In genomic region chr2:11527001-11527400, GRCh38 we compare ENCODE assay signal across 23 cellular contexts.
"Had no signal": no experiment of that assay in that cellular context is flagged by ENCODE, and none has a peak within 500 bp of the region (broad histone marks: within the 10 kb centered on the region; RNA-seq: fewer than 3 reads in every experiment).

No MANE protein-coding gene starts in this region.

- H3K27ac Mint-ChIP-seq: activated B cell treated with CpG ODN at 0.5 μM for 24 hours; activated CD4-positive, alpha-beta memory T cell treated with anti-CD3 and anti-CD28 coated beads, Interleukin-2, amount 10 ng/mL, durations not matched to agents 7 days and 5 days; activated CD8-positive, alpha-beta memory T cell treated with anti-CD3 and anti-CD28 coated beads, Interleukin-2, amount 10 ng/mL, durations not matched to agents 7 days and 5 days; activated naive CD8-positive, alpha-beta T cell treated with anti-CD3 and anti-CD28 coated beads for 36 hours; activated T-helper 17 cell treated with anti-CD3 and anti-CD28 coated beads, Interleukin-2, amount 50 U/mL, for 72 hours; brain; immature natural killer cell; naive thymus-derived CD8-positive, alpha-beta T cell; stimulated activated naive CD8-positive, alpha-beta T cell treated with anti-CD3 and anti-CD28 coated beads, Interleukin-15, Interleukin-2, amounts not matched to agents 100 ng/mL and 50 ng/mL, for 24 hours had no signal

- ATAC-seq: activated CD8-positive, alpha-beta memory T cell treated with anti-CD3 and anti-CD28 coated beads, Interleukin-2, amount 10 ng/mL, durations not matched to agents 7 days and 5 days; activated T-helper 17 cell treated with anti-CD3 and anti-CD28 coated beads, Interleukin-2, amount 50 U/mL, for 72 hours; effector memory CD8-positive, alpha-beta T cell; heart right ventricle; naive thymus-derived CD8-positive, alpha-beta T cell; psoas muscle; right cardiac atrium had no signal

- H3K9me3 Mint-ChIP-seq: activated T-helper 17 cell treated with anti-CD3 and anti-CD28 coated beads, Interleukin-2, amount 50 U/mL, for 72 hours; effector memory CD8-positive, alpha-beta T cell; stimulated activated naive CD8-positive, alpha-beta T cell treated with anti-CD3 and anti-CD28 coated beads, Interleukin-15, Interleukin-2, amounts not matched to agents 100 ng/mL and 50 ng/mL, for 24 hours had no signal

- H3K4me1 Mint-ChIP-seq: activated B cell treated with CpG ODN at 0.5 μM for 24 hours; activated CD4-positive, alpha-beta memory T cell treated with anti-CD3 and anti-CD28 coated beads, Interleukin-2, amount 10 ng/mL, durations not matched to agents 7 days and 5 days; activated naive CD8-positive, alpha-beta T cell treated with anti-CD3 and anti-CD28 coated beads for 36 hours; activated T-helper 17 cell treated with anti-CD3 and anti-CD28 coated beads, Interleukin-2, amount 50 U/mL, for 72 hours; immature natural killer cell; naive thymus-derived CD8-positive, alpha-beta T cell had no signal

- DNase-seq: activated B cell treated with CpG ODN at 0.5 μM for 24 hours; activated CD4-positive, alpha-beta memory T cell treated with anti-CD3 and anti-CD28 coated beads, Interleukin-2, amount 10 ng/mL, durations not matched to agents 7 days and 5 days; activated CD4-positive, alpha-beta T cell treated with anti-CD3 and anti-CD28 coated beads for 4 hours; activated CD8-positive, alpha-beta memory T cell treated with anti-CD3 and anti-CD28 coated beads, Interleukin-2, amount 10 ng/mL, durations not matched to agents 7 days and 5 days; activated naive CD4-positive, alpha-beta T cell; activated naive CD8-positive, alpha-beta T cell treated with anti-CD3 and anti-CD28 coated beads for 36 hours; amygdala; effector memory CD8-positive, alpha-beta T cell; esophagus squamous epithelium; heart right ventricle; immature natural killer cell; kidney glomerular epithelial cell; left ventricle myocardium inferior; mesenchymal stem cell; naive thymus-derived CD8-positive, alpha-beta T cell; psoas muscle; right cardiac atrium; stimulated activated CD4-positive, alpha-beta T cell treated with anti-CD3 and anti-CD28 coated beads, Interleukin-2, amount 100 ng/mL, for 24 hours had no signal

- H3K4me3 Mint-ChIP-seq: activated B cell treated with CpG ODN at 0.5 μM for 24 hours; activated CD4-positive, alpha-beta memory T cell treated with anti-CD3 and anti-CD28 coated beads, Interleukin-2, amount 10 ng/mL, durations not matched to agents 7 days and 5 days; activated CD8-positive, alpha-beta memory T cell treated with anti-CD3 and anti-CD28 coated beads, Interleukin-2, amount 10 ng/mL, durations not matched to agents 7 days and 5 days; activated naive CD8-positive, alpha-beta T cell treated with anti-CD3 and anti-CD28 coated beads for 36 hours; activated T-helper 17 cell treated with anti-CD3 and anti-CD28 coated beads, Interleukin-2, amount 50 U/mL, for 72 hours; brain; effector memory CD8-positive, alpha-beta T cell; immature natural killer cell; naive thymus-derived CD8-positive, alpha-beta T cell; stimulated activated naive CD8-positive, alpha-beta T cell treated with anti-CD3 and anti-CD28 coated beads, Interleukin-15, Interleukin-2, amounts not matched to agents 100 ng/mL and 50 ng/mL, for 24 hours had no signal

- H3K36me3 Mint-ChIP-seq: activated CD8-positive, alpha-beta memory T cell treated with anti-CD3 and anti-CD28 coated beads, Interleukin-2, amount 10 ng/mL, durations not matched to agents 7 days and 5 days; activated naive CD8-positive, alpha-beta T cell treated with anti-CD3 and anti-CD28 coated beads for 36 hours; immature natural killer cell had no signal

- H3K4me3 ChIP-seq: esophagus squamous epithelium, heart right ventricle, left ventricle myocardium inferior, ovary, psoas muscle, tibial nerve had no signal
